Comparison of ENCODE assay signal across 16 cellular contexts in genomic region chr22:47779474-47779873, GRCh38.
DNase-seq lines count a peak whose midpoint lies in the region; ATAC-seq and TF ChIP-seq lines count a peak whose summit lies in the region.
"Had no signal": no experiment of that assay in that cellular context is flagged by ENCODE, and none has a peak within 500 bp of the region (broad histone marks: within the 10 kb centered on the region; RNA-seq: fewer than 3 reads in every experiment).

No MANE protein-coding gene starts in this region.

- DNase-seq in ELF-1 (ENCODE audit: low read depth, low spot score) (peak; percentile 45), OCI-M1 (lab: John Stamatoyannopoulos, UW) (peak; percentile 47), ecto neural progenitor cell (ENCODE audit: low spot score) (peak; percentile 38), smooth muscle cell (lab: John Stamatoyannopoulos, UW; ENCODE audit: unreplicated experiment) (no peak), RPMI8226 (no peak), LoVo (ENCODE audit: low spot score) (no peak)
- no peak for DNase-seq in activated naive CD8-positive, alpha-beta T cell treated with anti-CD3 and anti-CD28 coated beads, Interleukin-2, amount 50 U/mL, for 24 hours
- DNase-seq: 8988T; AML-193; Caco-2; CD8-positive, alpha-beta memory T cell; DMS53; HCEC 1CT; HFFc6 had no signal

- H3K27me3 Mint-ChIP-seq in activated naive CD8-positive, alpha-beta T cell treated with anti-CD3 and anti-CD28 coated beads, Interleukin-2, amount 50 U/mL, for 24 hours, result peaks cover 3% of the 10 kb centered on the region

- H3K4me3 ChIP-seq in smooth muscle cell, result no peak overlapping the region
- H3K4me3 ChIP-seq: BLaER1 had no signal

- no peaks in the 10 kb centered on the region for H3F3A ChIP-seq in smooth muscle cell (ENCODE audit: low read depth)

- ATAC-seq in activated naive CD8-positive, alpha-beta T cell treated with anti-CD3 and anti-CD28 coated beads, Interleukin-2, amount 50 U/mL, for 24 hours, result no peak

- peak overlapping the region; percentile 58 for H3K4me2 ChIP-seq in smooth muscle cell
- H3K4me2 ChIP-seq: BLaER1 had no signal

- no peak overlapping the region for H3K27ac ChIP-seq in smooth muscle cell (ENCODE audit: low read depth)
- H3K27ac ChIP-seq: BLaER1, HL-60 had no signal

- WGBS in smooth muscle cell (ENCODE audit: low lambda C conversion rate), result 25% methylated on average over 7 of the region's 7 CpGs

- H3K36me3 ChIP-seq in smooth muscle cell (ENCODE audit: low read depth), result no peaks in the 10 kb centered on the region
- H3K36me3 ChIP-seq: BLaER1 had no signal

- H3K4me1 ChIP-seq in smooth muscle cell (ENCODE audit: low read depth), result peaks cover 3% of the 10 kb centered on the region
- H3K4me1 ChIP-seq: BLaER1, Caco-2 had no signal

- no peaks in the 10 kb centered on the region for H3K9me3 ChIP-seq in smooth muscle cell (replicated peaks; ENCODE audit: low read depth)
- H3K9me3 ChIP-seq: BLaER1, Caco-2 had no signal

- H3K27me3 ChIP-seq in smooth muscle cell (ENCODE audit: low read depth), result no peaks in the 10 kb centered on the region
- H3K27me3 ChIP-seq: BLaER1 had no signal

- no peak overlapping the region for H3K27ac Mint-ChIP-seq in activated naive CD8-positive, alpha-beta T cell treated with anti-CD3 and anti-CD28 coated beads, Interleukin-2, amount 50 U/mL, for 24 hours
- H3K27ac Mint-ChIP-seq: CD8-positive, alpha-beta memory T cell; HFFc6 had no signal

- H3K79me2 ChIP-seq in smooth muscle cell (ENCODE audit: low read depth), result no peaks in the 10 kb centered on the region

- TF ChIP-seq CTCF in smooth muscle cell (IDR thresholded peaks at IDR 0.05; ENCODE audit: borderline replicate concordance, insufficient read depth, poor library complexity, severe bottlenecking), result no peak

- no peaks in the 10 kb centered on the region for H3K4me1 Mint-ChIP-seq in activated naive CD8-positive, alpha-beta T cell treated with anti-CD3 and anti-CD28 coated beads, Interleukin-2, amount 50 U/mL, for 24 hours
- H3K4me1 Mint-ChIP-seq: CD8-positive, alpha-beta memory T cell had no signal

- no peaks in the 10 kb centered on the region for H4K20me1 ChIP-seq in smooth muscle cell (ENCODE audit: low read depth)
- H4K20me1 ChIP-seq: BLaER1 had no signal

- peak overlapping the region; percentile 45 for H2AFZ ChIP-seq in smooth muscle cell (ENCODE audit: low read depth)

- H3K36me3 Mint-ChIP-seq in activated naive CD8-positive, alpha-beta T cell treated with anti-CD3 and anti-CD28 coated beads, Interleukin-2, amount 50 U/mL, for 24 hours (ENCODE audit: low read depth), result no peaks in the 10 kb centered on the region
- H3K36me3 Mint-ChIP-seq: CD8-positive, alpha-beta memory T cell had no signal

- H3K9ac ChIP-seq in smooth muscle cell (ENCODE audit: low read depth), result no peak overlapping the region
- H3K9ac ChIP-seq: BLaER1 had no signal

- H3K4me3 Mint-ChIP-seq in activated naive CD8-positive, alpha-beta T cell treated with anti-CD3 and anti-CD28 coated beads, Interleukin-2, amount 50 U/mL, for 24 hours, result no peak overlapping the region
- H3K4me3 Mint-ChIP-seq: CD8-positive, alpha-beta memory T cell; HFFc6 had no signal

- H3K9me3 Mint-ChIP-seq in activated naive CD8-positive, alpha-beta T cell treated with anti-CD3 and anti-CD28 coated beads, Interleukin-2, amount 50 U/mL, for 24 hours, result no peaks in the 10 kb centered on the region

Comparison
In these comparisons a context has a peak if more than half of its experiments do, and no peak if none do; other contexts are left out.
1. DNase-seq: peak in ELF-1 (single experiment), OCI-M1 (single experiment) and ecto neural progenitor cell (single experiment); none in smooth muscle cell (single experiment), RPMI8226 (single experiment), activated naive CD8-positive, alpha-beta T cell treated with anti-CD3 and anti-CD28 coated beads, Interleukin-2, amount 50 U/mL, for 24 hours (single experiment) and LoVo (single experiment).